In genomic region chr10:96750316-96750715, GRCh38 we compare ENCODE assay signal across 1 cellular context. TPM values are rescaled to one million over a fixed set of nuclear protein-coding genes. Genes with fewer than 3 reads are reported as not detected.
"Had no signal": no experiment of that assay in that cellular context is flagged by ENCODE, and none has a peak within 500 bp of the region (broad histone marks: within the 10 kb centered on the region; RNA-seq: fewer than 3 reads in every experiment).

No MANE protein-coding gene starts in this region.

RNA-seq across cellular contexts. Expression of gene PIK3AP1, which starts 30.0 kb away (rescaled TPM):
- polyA plus RNA-seq: smooth muscle cell had no signal
